Comparison of ENCODE assay signal across 8 cellular contexts in genomic region chr18:5057348-5058012, GRCh38.
DNase-seq lines count a peak whose midpoint lies in the region; ATAC-seq and TF ChIP-seq lines count a peak whose summit lies in the region.

No MANE protein-coding gene starts in this region.

- no peak overlapping the region for H3K27ac Mint-ChIP-seq in endothelial cell (ENCODE audit: unreplicated experiment)

- no peaks in the 10 kb centered on the region for H3K9me3 Mint-ChIP-seq in endothelial cell (ENCODE audit: unreplicated experiment)

- H3K36me3 Mint-ChIP-seq in endothelial cell (ENCODE audit: low read depth, unreplicated experiment): no peaks in the 10 kb centered on the region

- DNase-seq in Ammon's horn (ENCODE audit: low spot score) (peak; percentile 70), NCI-H345 (lab: John Stamatoyannopoulos, UW) (peak; percentile 67), endothelial cell (ENCODE audit: low spot score) (peak; percentile 78), mucosa of gallbladder (ENCODE audit: low spot score) (peak; percentile 33), substantia nigra (lab: John Stamatoyannopoulos, UW) (peak in 33 of 49 donors; percentile 1 to 58 (median 25))
- peak; percentile 31 for DNase-seq in activated CD4-positive, alpha-beta T cell treated with anti-CD3 and anti-CD28 coated beads, Interleukin-2, amount 50 U/mL, for 1 hour

- ATAC-seq in GM18520 (IDR thresholded peaks at IDR 0.05; ENCODE audit: unreplicated experiment) (peak; percentile 55), HG03095 (IDR thresholded peaks at IDR 0.05; ENCODE audit: unreplicated experiment) (peak; percentile 61)

- TF ChIP-seq CTCF in endothelial cell (IDR thresholded peaks at IDR 0.05; ENCODE audit: unreplicated experiment): peak; percentile 91

- peaks cover 6% of the 10 kb centered on the region for H3K4me1 Mint-ChIP-seq in endothelial cell (ENCODE audit: unreplicated experiment)

- H3K4me3 Mint-ChIP-seq in endothelial cell (ENCODE audit: unreplicated experiment): no peak overlapping the region

- H3K27me3 Mint-ChIP-seq in endothelial cell (ENCODE audit: unreplicated experiment): peaks cover 2% of the 10 kb centered on the region

- no peak overlapping the region for H3K27ac ChIP-seq in substantia nigra (ENCODE audit: low read depth, low read length, poor library complexity, severe bottlenecking)

Comparison
In these comparisons a context has a peak if more than half of its experiments do, and no peak if none do; other contexts are left out.
1. DNase-seq: peak in every context shown above with its lines; median percentile 78 in endothelial cell; 70 in Ammon's horn; 67 in NCI-H345; 33 in mucosa of gallbladder; 31 in activated CD4-positive, alpha-beta T cell treated with anti-CD3 and anti-CD28 coated beads, Interleukin-2, amount 50 U/mL, for 1 hour; 25 in substantia nigra.